Comparison of ENCODE assay signal across 7 cellular contexts in the genomic region with DNA sequence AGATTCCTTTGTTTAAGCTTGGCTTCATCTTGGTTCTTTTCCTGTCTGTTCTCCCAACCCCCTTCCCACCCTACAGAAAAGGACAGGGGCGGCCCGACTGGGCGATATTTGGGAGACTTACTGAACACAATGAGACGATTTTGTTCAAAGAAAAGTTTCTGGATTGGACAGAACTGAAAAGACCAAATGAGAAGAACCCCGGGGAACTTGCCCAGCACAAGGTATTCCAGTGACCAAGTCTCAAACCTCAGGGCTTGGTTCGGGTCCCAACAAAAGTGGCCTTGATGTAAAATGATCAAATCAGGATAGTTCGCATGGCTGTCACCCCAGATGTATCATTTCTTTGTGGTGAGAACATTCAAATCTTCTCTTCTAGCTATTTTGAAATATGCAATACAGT.
DNase-seq lines count a peak whose midpoint lies in the region; ATAC-seq lines count a peak whose summit lies in the region.
"Not testable (repeated sequence)": the region's sequence is repeated elsewhere in the genome, so short reads cannot be mapped to it uniquely, and the experiment has no call there.

No MANE protein-coding gene starts in this region.

- DNase-seq in CD8-positive, alpha-beta memory T cell; T-helper 17 cell; activated naive CD4-positive, alpha-beta T cell treated with anti-CD3 and anti-CD28 coated beads, Interleukin-2, amount 10 ng/mL, durations not matched to agents 7 days and 5 days; effector memory CD8-positive, alpha-beta T cell: not testable (repeated sequence)
- peak; percentile 41 for DNase-seq in Karpas-422
- peak; percentile 56 for DNase-seq in activated CD8-positive, alpha-beta memory T cell treated with anti-CD3 and anti-CD28 coated beads for 24 hours
- DNase-seq in stimulated activated CD8-positive, alpha-beta memory T cell treated with anti-CD3 and anti-CD28 coated beads, Interleukin-4, amount 100 ng/mL, for 48 hours, result peak; percentile 58

- not testable (repeated sequence) for H4K20me1 ChIP-seq in Karpas-422 (ENCODE audit: insufficient read depth, low read depth, low read length)

- H3K36me3 Mint-ChIP-seq in CD8-positive, alpha-beta memory T cell, result peaks cover 0 to 11% (median 0%) of the 10 kb centered on the region in 3 donors
- not testable (repeated sequence) for H3K36me3 Mint-ChIP-seq in T-helper 17 cell (ENCODE audit: low read depth); effector memory CD8-positive, alpha-beta T cell (ENCODE audit: insufficient read depth)
- H3K36me3 Mint-ChIP-seq in activated naive CD4-positive, alpha-beta T cell treated with anti-CD3 and anti-CD28 coated beads, Interleukin-2, amount 10 ng/mL, durations not matched to agents 7 days and 5 days, result peaks cover 12% of the 10 kb centered on the region

- peak overlapping the region; percentile 90 to 98 (median 95) for H3K27ac Mint-ChIP-seq in CD8-positive, alpha-beta memory T cell
- peak overlapping the region; percentile 96 for H3K27ac Mint-ChIP-seq in T-helper 17 cell
- H3K27ac Mint-ChIP-seq in activated naive CD4-positive, alpha-beta T cell treated with anti-CD3 and anti-CD28 coated beads, Interleukin-2, amount 10 ng/mL, durations not matched to agents 7 days and 5 days, result peak overlapping the region; percentile 98
- peak overlapping the region; percentile 93 to 97 for H3K27ac Mint-ChIP-seq in effector memory CD8-positive, alpha-beta T cell

- H3K79me2 ChIP-seq in Karpas-422 (ENCODE audit: low read length), result not testable (repeated sequence)

- not testable (repeated sequence) for H2AFZ ChIP-seq in Karpas-422 (ENCODE audit: low read length)

- not testable (repeated sequence) for H3K27me3 Mint-ChIP-seq in CD8-positive, alpha-beta memory T cell; T-helper 17 cell; activated naive CD4-positive, alpha-beta T cell treated with anti-CD3 and anti-CD28 coated beads, Interleukin-2, amount 10 ng/mL, durations not matched to agents 7 days and 5 days; effector memory CD8-positive, alpha-beta T cell

- not testable (repeated sequence) for H3K27ac ChIP-seq in CD8-positive, alpha-beta memory T cell (ENCODE audit: low read depth, low read length)
- peak overlapping the region; percentile 97 for H3K27ac ChIP-seq in Karpas-422 (ENCODE audit: low read length)

- H3K9me3 Mint-ChIP-seq in CD8-positive, alpha-beta memory T cell; activated naive CD4-positive, alpha-beta T cell treated with anti-CD3 and anti-CD28 coated beads, Interleukin-2, amount 10 ng/mL, durations not matched to agents 7 days and 5 days; effector memory CD8-positive, alpha-beta T cell: not testable (repeated sequence)

- not testable (repeated sequence) for H3K9me3 ChIP-seq in CD8-positive, alpha-beta memory T cell (ENCODE audit: low read length); Karpas-422 (ENCODE audit: low read length); T-helper 17 cell (ENCODE audit: control insufficient read depth, low read length, poor library complexity, severe bottlenecking)

- CTCF ChIA-PET in CD8-positive, alpha-beta memory T cell (lab: Charles Lee), result interaction anchor here (1.0 to 2.8 kb wide), 4 partner anchors 15 to 33 kb away, joined by 3 to 10 read pairs (median 6); no protein-coding TSS in a partner anchor
- CTCF ChIA-PET in activated naive CD4-positive, alpha-beta T cell treated with anti-CD3 and anti-CD28 coated beads, Interleukin-2, amount 10 ng/mL, durations not matched to agents 7 days and 5 days (lab: Charles Lee), result interaction anchor here (0.5 to 5.7 kb wide), 3 partner anchors 16 to 65 kb away, joined by 3 to 41 read pairs (median 3); no protein-coding TSS in a partner anchor

- peak overlapping the region; percentile 88 to 96 (median 89) for H3K4me3 Mint-ChIP-seq in CD8-positive, alpha-beta memory T cell
- peak overlapping the region; percentile 89 for H3K4me3 Mint-ChIP-seq in T-helper 17 cell
- H3K4me3 Mint-ChIP-seq in activated naive CD4-positive, alpha-beta T cell treated with anti-CD3 and anti-CD28 coated beads, Interleukin-2, amount 10 ng/mL, durations not matched to agents 7 days and 5 days, result peak overlapping the region; percentile 83
- peak overlapping the region; percentile 84 to 88 for H3K4me3 Mint-ChIP-seq in effector memory CD8-positive, alpha-beta T cell

- H3K9me2 ChIP-seq in Karpas-422 (replicated peaks; ENCODE audit: insufficient read depth, low read length), result not testable (repeated sequence)

- H3K9ac ChIP-seq in Karpas-422 (ENCODE audit: low read length), result peak overlapping the region; percentile 70

- ATAC-seq in T-helper 17 cell; effector memory CD8-positive, alpha-beta T cell (replicated peaks): not testable (repeated sequence)

- not testable (repeated sequence) for H3K36me3 ChIP-seq in CD8-positive, alpha-beta memory T cell (ENCODE audit: insufficient read depth, low read length); Karpas-422 (ENCODE audit: insufficient read depth, low read length)

- not testable (repeated sequence) for H3K4me3 ChIP-seq in CD8-positive, alpha-beta memory T cell (ENCODE audit: low read length)
- H3K4me3 ChIP-seq in Karpas-422 (ENCODE audit: low read length), result peak overlapping the region; percentile 56; the same call in 1 of the 2 replicates

- H3K4me1 Mint-ChIP-seq in CD8-positive, alpha-beta memory T cell, result peaks cover 60 to 76% (median 71%) of the 10 kb centered on the region in 3 donors
- peaks cover 48% of the 10 kb centered on the region for H3K4me1 Mint-ChIP-seq in T-helper 17 cell
- peaks cover 80% of the 10 kb centered on the region for H3K4me1 Mint-ChIP-seq in activated naive CD4-positive, alpha-beta T cell treated with anti-CD3 and anti-CD28 coated beads, Interleukin-2, amount 10 ng/mL, durations not matched to agents 7 days and 5 days
- peaks cover 47 to 55% of the 10 kb centered on the region in 2 donors for H3K4me1 Mint-ChIP-seq in effector memory CD8-positive, alpha-beta T cell (ENCODE audit: low read depth in 2 of 2)

- H3K4me1 ChIP-seq in CD8-positive, alpha-beta memory T cell (ENCODE audit: insufficient read depth, low read length), result peaks cover 73% of the 10 kb centered on the region
- H3K4me1 ChIP-seq in Karpas-422 (ENCODE audit: low read length), result peaks cover 74% of the 10 kb centered on the region

- POLR2A ChIA-PET in CD8-positive, alpha-beta memory T cell (lab: Charles Lee), result interaction anchor here (0.6 kb wide), 1 partner anchor 267 kb away, joined by 4 read pairs; no protein-coding TSS in a partner anchor

- H3K27me3 ChIP-seq in CD8-positive, alpha-beta memory T cell (ENCODE audit: insufficient read depth, low read length, poor library complexity, severe bottlenecking); Karpas-422 (ENCODE audit: low read length): not testable (repeated sequence)

- peak overlapping the region; percentile 69 for H3K4me2 ChIP-seq in Karpas-422 (ENCODE audit: low read depth, low read length, poor library complexity, severe bottlenecking)
